In the genomic region with DNA sequence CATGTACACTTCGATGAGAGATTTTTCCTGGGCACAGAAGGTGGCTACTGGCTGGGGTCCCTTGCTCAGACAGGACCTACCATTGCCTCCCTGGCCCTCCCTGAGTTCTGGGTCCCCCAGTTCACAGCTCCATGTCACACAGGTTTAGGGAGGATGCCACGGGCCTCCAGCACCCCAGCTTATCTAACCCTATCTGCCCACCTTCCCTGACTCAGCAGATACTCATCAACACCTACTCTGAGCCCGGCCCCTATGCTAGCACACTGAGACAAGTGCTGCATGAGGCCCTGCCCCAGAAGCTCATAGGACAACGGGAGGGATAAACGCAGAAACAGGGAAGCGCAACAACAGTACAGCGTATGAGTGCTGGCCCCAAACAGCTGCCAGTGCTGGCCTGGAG, we compare ENCODE assay signal across 24 cellular contexts.
"Had no signal": no experiment of that assay in that cellular context is flagged by ENCODE, and none has a peak within 500 bp of the region (broad histone marks: within the 10 kb centered on the region; RNA-seq: fewer than 3 reads in every experiment).

No MANE protein-coding gene starts in this region.

- FAIRE-seq: colon, frontal cortex had no signal

- DNase-seq: activated CD4-positive, alpha-beta T cell treated with anti-CD3 and anti-CD28 coated beads for 1 hour; activated CD4-positive, alpha-beta T cell treated with anti-CD3 and anti-CD28 coated beads, Interleukin-2, amount 50 U/mL, for 1 hour; activated CD8-positive, alpha-beta T cell treated with anti-CD3 and anti-CD28 coated beads, Interleukin-2, amount 10 ng/mL, durations not matched to agents 7 days and 5 days; activated effector memory CD4-positive, alpha-beta T cell treated with Interleukin-2 at 50 U/mL for 16 hours; activated naive CD4-positive, alpha-beta T cell treated with anti-CD3 and anti-CD28 coated beads, Interleukin-2, amount 50 U/mL, for 16 hours; activated T-cell treated with anti-CD3 and anti-CD28 coated beads, Interleukin-2, amount 50 U/mL, for 48 hours; brain microvascular endothelial cell; central memory CD4-positive, alpha-beta T cell; glutamatergic neuron; hippocampal formation; left cardiac atrium; midbrain; natural killer cell; stimulated activated CD4-positive, alpha-beta T cell treated with anti-CD3 and anti-CD28 coated beads, Interleukin-2, amount 100 ng/mL, for 24 hours; stimulated activated naive B cell treated with anti-CD40 and anti-IgM and Interleukin-4, amounts not matched to agents 10 μg/mL and 1 μg/mL and 100 μg/mL, for 72 hours; T-helper 9 cell; testis; trophoblast cell had no signal

- H3K27ac ChIP-seq: ascending aorta, brain microvascular endothelial cell, dorsolateral prefrontal cortex, esophagus muscularis mucosa, skin epidermis, testis had no signal
